Comparison of ENCODE assay signal across 1 cellular context in genomic region chr2:120456867-120457266, GRCh38.
TF ChIP-seq lines count a peak whose summit lies in the region.

No MANE protein-coding gene starts in this region.

TF ChIP-seq in GM23338, 12 proteins besides CTCF, POLR2A, EP300 and RAD21 (continued from another document):
- peak; percentile 65; the same call in 1 of the 2 replicates for TF ChIP-seq ZNF462 (CRISPR knock-in tag; IDR thresholded peaks at IDR 0.05)
